1 cellular context compared by ENCODE assay signal in the genomic region with DNA sequence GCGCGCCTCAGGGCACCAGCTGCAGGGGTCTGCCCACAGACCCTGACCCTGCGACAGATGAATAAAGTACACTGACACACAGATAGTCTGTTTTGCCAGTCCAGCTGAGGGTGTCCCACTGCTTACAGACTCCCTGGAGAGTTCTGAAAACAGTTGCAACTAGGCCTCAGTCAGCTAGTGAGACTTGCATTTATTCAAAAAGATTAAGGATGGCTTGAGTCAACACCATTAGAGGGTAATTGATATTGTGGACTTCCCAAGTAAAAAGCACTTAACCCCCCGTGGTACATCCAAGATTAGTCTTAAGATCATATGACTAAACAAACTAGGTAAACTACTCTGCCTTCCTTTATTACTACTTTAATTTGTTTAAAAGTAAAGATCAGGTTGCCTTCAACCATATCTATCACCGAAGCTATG.
TF ChIP-seq lines count a peak whose summit lies in the region.

No MANE protein-coding gene starts in this region.

TF ChIP-seq in HEK293, 187 proteins besides CTCF, POLR2A, EP300 and RAD21 (continued from another document and continues in another):
- TF ChIP-seq, protein P1, sequence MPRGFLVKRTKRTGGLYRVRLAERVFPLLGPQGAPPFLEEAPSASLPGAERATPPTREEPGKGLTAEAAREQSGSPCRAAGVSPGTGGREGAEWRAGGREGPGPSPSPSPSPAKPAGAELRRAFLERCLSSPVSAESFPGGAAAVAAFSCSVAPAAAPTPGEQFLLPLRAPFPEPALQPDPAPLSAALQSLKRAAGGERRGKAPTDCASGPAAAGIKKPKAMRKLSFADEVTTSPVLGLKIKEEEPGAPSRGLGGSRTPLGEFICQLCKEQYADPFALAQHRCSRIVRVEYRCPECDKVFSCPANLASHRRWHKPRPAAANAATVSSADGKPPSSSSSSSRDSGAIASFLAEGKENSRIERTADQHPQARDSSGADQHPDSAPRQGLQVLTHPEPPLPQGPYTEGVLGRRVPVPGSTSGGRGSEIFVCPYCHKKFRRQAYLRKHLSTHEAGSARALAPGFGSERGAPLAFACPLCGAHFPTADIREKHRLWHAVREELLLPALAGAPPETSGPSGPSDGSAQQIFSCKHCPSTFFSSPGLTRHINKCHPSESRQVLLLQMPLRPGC (tag by site-specific recombination; IDR thresholded peaks at IDR 0.05), result peak; percentile 89
- TF ChIP-seq ZBTB7A (tag by site-specific recombination; IDR thresholded peaks at IDR 0.05; ENCODE audit: low read depth) (no peak), ZNF670 (tag by site-specific recombination; IDR thresholded peaks at IDR 0.05; ENCODE audit: low read depth) (no peak), YY1 (tag by site-specific recombination; IDR thresholded peaks at IDR 0.05) (no peak), ZBTB8A (tag by site-specific recombination; IDR thresholded peaks at IDR 0.05) (peak; percentile 22; the same call in 1 of the 2 replicates), KLF10 (tag by site-specific recombination; IDR thresholded peaks at IDR 0.05) (peak; percentile 69; the same call in 1 of the 2 replicates), ZNF335 (tag by site-specific recombination; conservative IDR thresholded peaks at IDR 0.05) (no peak), ZNF585B (tag by site-specific recombination; IDR thresholded peaks at IDR 0.05) (no peak), ZNF433 (tag by site-specific recombination; IDR thresholded peaks at IDR 0.05; ENCODE audit: low read depth) (no peak), ZNF112 (tag by site-specific recombination; IDR thresholded peaks at IDR 0.05) (no peak), ZNF239 (tag by site-specific recombination; IDR thresholded peaks at IDR 0.05) (no peak), ZNF843 (tag by site-specific recombination; IDR thresholded peaks at IDR 0.05) (peak; percentile 97), ZNF510 (tag by site-specific recombination; IDR thresholded peaks at IDR 0.05; ENCODE audit: insufficient replicate concordance) (no peak), KLF8 (tag by site-specific recombination; IDR thresholded peaks at IDR 0.05) (peak; percentile 77), ZNF221 (tag by site-specific recombination; IDR thresholded peaks at IDR 0.05; ENCODE audit: borderline replicate concordance) (no peak), ZEB2 (tag by site-specific recombination; IDR thresholded peaks at IDR 0.05) (peak; percentile 76), KLF1 (tag by site-specific recombination; IDR thresholded peaks at IDR 0.05) (no peak), ZNF184 (tag by site-specific recombination; IDR thresholded peaks at IDR 0.05) (no peak), ZNF561 (tag by site-specific recombination; IDR thresholded peaks at IDR 0.05; ENCODE audit: borderline replicate concordance) (0 out of 2 replicates have a peak, but pooled peaks have one; percentile 30), ZNF777 (tag by site-specific recombination; IDR thresholded peaks at IDR 0.05; ENCODE audit: borderline replicate concordance) (no peak), TRIM28 (IDR thresholded peaks at IDR 0.05; ENCODE audit: borderline replicate concordance, low read length) (peak; percentile 89), HOXC10 (CRISPR knock-in tag; IDR thresholded peaks at IDR 0.05) (no peak), ZIC2 (tag by site-specific recombination; IDR thresholded peaks at IDR 0.05) (peak; percentile 96), ZNF10 (tag by site-specific recombination; IDR thresholded peaks at IDR 0.05) (0 out of 2 replicates have a peak, but pooled peaks have one; percentile 33), ZSCAN23 (tag by site-specific recombination; IDR thresholded peaks at IDR 0.05) (peak; percentile 62; the same call in 1 of the 2 replicates), BCL11B (tag by site-specific recombination; IDR thresholded peaks at IDR 0.05; ENCODE audit: low read depth) (peak; percentile 26; the same call in 1 of the 2 replicates), ZNF37A (tag by site-specific recombination; IDR thresholded peaks at IDR 0.05) (no peak), FEZF1 (tag by site-specific recombination; IDR thresholded peaks at IDR 0.05) (peak; percentile 94), SP7 (tag by site-specific recombination; IDR thresholded peaks at IDR 0.05) (peak; percentile 73), ZNF560 (tag by site-specific recombination; IDR thresholded peaks at IDR 0.05; ENCODE audit: borderline replicate concordance) (no peak), BCL11A (tag by site-specific recombination; IDR thresholded peaks at IDR 0.05; ENCODE audit: low read depth) (peak; percentile 91), RBAK (tag by site-specific recombination; IDR thresholded peaks at IDR 0.05) (no peak), ZNF530 (tag by site-specific recombination; IDR thresholded peaks at IDR 0.05; ENCODE audit: low read depth) (no peak), ZNF366 (tag by site-specific recombination; conservative IDR thresholded peaks at IDR 0.05) (peak; percentile 51), ZNF555 (tag by site-specific recombination; conservative IDR thresholded peaks at IDR 0.05) (no peak), YY2 (tag by site-specific recombination; IDR thresholded peaks at IDR 0.05) (no peak), ZNF24 (tag by site-specific recombination; IDR thresholded peaks at IDR 0.05) (peak; percentile 81)
- TF ChIP-seq, protein P2, sequence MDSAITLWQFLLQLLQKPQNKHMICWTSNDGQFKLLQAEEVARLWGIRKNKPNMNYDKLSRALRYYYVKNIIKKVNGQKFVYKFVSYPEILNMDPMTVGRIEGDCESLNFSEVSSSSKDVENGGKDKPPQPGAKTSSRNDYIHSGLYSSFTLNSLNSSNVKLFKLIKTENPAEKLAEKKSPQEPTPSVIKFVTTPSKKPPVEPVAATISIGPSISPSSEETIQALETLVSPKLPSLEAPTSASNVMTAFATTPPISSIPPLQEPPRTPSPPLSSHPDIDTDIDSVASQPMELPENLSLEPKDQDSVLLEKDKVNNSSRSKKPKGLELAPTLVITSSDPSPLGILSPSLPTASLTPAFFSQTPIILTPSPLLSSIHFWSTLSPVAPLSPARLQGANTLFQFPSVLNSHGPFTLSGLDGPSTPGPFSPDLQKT (IDR thresholded peaks at IDR 0.05; ENCODE audit: borderline replicate concordance, low read depth, low read length), result no peak
- TF ChIP-seq, protein P3, sequence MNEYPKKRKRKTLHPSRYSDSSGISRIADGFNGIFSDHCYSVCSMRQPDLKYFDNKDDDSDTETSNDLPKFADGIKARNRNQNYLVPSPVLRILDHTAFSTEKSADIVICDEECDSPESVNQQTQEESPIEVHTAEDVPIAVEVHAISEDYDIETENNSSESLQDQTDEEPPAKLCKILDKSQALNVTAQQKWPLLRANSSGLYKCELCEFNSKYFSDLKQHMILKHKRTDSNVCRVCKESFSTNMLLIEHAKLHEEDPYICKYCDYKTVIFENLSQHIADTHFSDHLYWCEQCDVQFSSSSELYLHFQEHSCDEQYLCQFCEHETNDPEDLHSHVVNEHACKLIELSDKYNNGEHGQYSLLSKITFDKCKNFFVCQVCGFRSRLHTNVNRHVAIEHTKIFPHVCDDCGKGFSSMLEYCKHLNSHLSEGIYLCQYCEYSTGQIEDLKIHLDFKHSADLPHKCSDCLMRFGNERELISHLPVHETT (tag by site-specific recombination; IDR thresholded peaks at IDR 0.05), result peak; percentile 44; the same call in 1 of the 2 replicates
- TF ChIP-seq, protein P4, sequence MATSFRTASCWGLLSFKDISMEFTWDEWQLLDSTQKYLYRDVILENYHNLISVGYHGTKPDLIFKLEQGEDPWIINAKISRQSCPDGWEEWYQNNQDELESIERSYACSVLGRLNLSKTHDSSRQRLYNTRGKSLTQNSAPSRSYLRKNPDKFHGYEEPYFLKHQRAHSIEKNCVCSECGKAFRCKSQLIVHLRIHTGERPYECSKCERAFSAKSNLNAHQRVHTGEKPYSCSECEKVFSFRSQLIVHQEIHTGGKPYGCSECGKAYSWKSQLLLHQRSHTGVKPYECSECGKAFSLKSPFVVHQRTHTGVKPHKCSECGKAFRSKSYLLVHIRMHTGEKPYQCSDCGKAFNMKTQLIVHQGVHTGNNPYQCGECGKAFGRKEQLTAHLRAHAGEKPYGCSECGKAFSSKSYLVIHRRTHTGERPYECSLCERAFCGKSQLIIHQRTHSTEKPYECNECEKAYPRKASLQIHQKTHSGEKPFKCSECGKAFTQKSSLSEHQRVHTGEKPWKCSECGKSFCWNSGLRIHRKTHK (tag by site-specific recombination; IDR thresholded peaks at IDR 0.05), result no peak
- TF ChIP-seq, protein P5, sequence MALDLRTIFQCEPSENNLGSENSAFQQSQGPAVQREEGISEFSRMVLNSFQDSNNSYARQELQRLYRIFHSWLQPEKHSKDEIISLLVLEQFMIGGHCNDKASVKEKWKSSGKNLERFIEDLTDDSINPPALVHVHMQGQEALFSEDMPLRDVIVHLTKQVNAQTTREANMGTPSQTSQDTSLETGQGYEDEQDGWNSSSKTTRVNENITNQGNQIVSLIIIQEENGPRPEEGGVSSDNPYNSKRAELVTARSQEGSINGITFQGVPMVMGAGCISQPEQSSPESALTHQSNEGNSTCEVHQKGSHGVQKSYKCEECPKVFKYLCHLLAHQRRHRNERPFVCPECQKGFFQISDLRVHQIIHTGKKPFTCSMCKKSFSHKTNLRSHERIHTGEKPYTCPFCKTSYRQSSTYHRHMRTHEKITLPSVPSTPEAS (tag by site-specific recombination; IDR thresholded peaks at IDR 0.05), result no peak
- TF ChIP-seq, protein P6, sequence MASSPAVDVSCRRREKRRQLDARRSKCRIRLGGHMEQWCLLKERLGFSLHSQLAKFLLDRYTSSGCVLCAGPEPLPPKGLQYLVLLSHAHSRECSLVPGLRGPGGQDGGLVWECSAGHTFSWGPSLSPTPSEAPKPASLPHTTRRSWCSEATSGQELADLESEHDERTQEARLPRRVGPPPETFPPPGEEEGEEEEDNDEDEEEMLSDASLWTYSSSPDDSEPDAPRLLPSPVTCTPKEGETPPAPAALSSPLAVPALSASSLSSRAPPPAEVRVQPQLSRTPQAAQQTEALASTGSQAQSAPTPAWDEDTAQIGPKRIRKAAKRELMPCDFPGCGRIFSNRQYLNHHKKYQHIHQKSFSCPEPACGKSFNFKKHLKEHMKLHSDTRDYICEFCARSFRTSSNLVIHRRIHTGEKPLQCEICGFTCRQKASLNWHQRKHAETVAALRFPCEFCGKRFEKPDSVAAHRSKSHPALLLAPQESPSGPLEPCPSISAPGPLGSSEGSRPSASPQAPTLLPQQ (tag by site-specific recombination; IDR thresholded peaks at IDR 0.05), result 0 out of 2 replicates have a peak, but pooled peaks have one; percentile 33
- TF ChIP-seq, protein P7, sequence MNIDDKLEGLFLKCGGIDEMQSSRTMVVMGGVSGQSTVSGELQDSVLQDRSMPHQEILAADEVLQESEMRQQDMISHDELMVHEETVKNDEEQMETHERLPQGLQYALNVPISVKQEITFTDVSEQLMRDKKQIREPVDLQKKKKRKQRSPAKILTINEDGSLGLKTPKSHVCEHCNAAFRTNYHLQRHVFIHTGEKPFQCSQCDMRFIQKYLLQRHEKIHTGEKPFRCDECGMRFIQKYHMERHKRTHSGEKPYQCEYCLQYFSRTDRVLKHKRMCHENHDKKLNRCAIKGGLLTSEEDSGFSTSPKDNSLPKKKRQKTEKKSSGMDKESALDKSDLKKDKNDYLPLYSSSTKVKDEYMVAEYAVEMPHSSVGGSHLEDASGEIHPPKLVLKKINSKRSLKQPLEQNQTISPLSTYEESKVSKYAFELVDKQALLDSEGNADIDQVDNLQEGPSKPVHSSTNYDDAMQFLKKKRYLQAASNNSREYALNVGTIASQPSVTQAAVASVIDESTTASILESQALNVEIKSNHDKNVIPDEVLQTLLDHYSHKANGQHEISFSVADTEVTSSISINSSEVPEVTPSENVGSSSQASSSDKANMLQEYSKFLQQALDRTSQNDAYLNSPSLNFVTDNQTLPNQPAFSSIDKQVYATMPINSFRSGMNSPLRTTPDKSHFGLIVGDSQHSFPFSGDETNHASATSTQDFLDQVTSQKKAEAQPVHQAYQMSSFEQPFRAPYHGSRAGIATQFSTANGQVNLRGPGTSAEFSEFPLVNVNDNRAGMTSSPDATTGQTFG (tag by site-specific recombination; IDR thresholded peaks at IDR 0.05; ENCODE audit: borderline replicate concordance), result no peak
- TF ChIP-seq, protein P8, sequence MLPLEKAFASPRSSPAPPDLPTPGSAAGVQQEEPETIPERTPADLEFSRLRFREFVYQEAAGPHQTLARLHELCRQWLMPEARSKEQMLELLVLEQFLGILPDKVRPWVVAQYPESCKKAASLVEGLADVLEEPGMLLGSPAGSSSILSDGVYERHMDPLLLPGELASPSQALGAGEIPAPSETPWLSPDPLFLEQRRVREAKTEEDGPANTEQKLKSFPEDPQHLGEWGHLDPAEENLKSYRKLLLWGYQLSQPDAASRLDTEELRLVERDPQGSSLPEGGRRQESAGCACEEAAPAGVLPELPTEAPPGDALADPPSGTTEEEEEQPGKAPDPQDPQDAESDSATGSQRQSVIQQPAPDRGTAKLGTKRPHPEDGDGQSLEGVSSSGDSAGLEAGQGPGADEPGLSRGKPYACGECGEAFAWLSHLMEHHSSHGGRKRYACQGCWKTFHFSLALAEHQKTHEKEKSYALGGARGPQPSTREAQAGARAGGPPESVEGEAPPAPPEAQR (tag by site-specific recombination; IDR thresholded peaks at IDR 0.05), result no peak
- TF ChIP-seq, protein P9, sequence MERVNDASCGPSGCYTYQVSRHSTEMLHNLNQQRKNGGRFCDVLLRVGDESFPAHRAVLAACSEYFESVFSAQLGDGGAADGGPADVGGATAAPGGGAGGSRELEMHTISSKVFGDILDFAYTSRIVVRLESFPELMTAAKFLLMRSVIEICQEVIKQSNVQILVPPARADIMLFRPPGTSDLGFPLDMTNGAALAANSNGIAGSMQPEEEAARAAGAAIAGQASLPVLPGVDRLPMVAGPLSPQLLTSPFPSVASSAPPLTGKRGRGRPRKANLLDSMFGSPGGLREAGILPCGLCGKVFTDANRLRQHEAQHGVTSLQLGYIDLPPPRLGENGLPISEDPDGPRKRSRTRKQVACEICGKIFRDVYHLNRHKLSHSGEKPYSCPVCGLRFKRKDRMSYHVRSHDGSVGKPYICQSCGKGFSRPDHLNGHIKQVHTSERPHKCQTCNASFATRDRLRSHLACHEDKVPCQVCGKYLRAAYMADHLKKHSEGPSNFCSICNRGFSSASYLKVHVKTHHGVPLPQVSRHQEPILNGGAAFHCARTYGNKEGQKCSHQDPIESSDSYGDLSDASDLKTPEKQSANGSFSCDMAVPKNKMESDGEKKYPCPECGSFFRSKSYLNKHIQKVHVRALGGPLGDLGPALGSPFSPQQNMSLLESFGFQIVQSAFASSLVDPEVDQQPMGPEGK (tag by site-specific recombination; IDR thresholded peaks at IDR 0.05), result peak; percentile 45; the same call in 1 of the 2 replicates
- TF ChIP-seq, protein P10, sequence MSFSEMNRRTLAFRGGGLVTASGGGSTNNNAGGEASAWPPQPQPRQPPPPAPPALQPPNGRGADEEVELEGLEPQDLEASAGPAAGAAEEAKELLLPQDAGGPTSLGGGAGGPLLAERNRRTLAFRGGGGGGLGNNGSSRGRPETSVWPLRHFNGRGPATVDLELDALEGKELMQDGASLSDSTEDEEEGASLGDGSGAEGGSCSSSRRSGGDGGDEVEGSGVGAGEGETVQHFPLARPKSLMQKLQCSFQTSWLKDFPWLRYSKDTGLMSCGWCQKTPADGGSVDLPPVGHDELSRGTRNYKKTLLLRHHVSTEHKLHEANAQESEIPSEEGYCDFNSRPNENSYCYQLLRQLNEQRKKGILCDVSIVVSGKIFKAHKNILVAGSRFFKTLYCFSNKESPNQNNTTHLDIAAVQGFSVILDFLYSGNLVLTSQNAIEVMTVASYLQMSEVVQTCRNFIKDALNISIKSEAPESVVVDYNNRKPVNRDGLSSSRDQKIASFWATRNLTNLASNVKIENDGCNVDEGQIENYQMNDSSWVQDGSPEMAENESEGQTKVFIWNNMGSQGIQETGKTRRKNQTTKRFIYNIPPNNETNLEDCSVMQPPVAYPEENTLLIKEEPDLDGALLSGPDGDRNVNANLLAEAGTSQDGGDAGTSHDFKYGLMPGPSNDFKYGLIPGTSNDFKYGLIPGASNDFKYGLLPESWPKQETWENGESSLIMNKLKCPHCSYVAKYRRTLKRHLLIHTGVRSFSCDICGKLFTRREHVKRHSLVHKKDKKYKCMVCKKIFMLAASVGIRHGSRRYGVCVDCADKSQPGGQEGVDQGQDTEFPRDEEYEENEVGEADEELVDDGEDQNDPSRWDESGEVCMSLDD (tag by site-specific recombination; IDR thresholded peaks at IDR 0.05), result no peak
